In the genomic region with DNA sequence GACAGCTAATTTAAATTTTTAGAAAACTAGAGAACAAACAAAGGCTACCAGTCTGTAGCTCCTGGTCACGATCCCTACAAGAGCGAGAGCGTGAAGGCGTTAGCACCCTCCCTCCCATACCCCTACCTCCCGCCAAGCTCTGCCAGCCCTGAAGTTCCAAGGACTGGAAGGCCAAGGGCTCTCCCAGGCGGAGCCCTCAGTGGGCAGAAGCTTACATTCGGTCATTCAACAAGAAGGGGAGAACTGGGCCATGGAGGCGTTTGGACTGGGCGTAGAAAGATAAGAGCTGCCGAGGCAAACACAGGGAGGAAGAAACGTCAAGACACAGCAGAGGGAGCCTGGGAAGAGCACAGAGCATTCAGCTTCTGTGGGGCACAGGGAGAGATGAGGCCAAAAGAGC, we compare ENCODE assay signal across 18 cellular contexts. TPM values are rescaled to one million over a fixed set of nuclear protein-coding genes. Genes with fewer than 3 reads are reported as not detected.
DNase-seq lines count a peak whose midpoint lies in the region; ATAC-seq and TF ChIP-seq lines count a peak whose summit lies in the region.
"Had no signal": no experiment of that assay in that cellular context is flagged by ENCODE, and none has a peak within 500 bp of the region (broad histone marks: within the 10 kb centered on the region; RNA-seq: fewer than 3 reads in every experiment).

No MANE protein-coding gene starts in this region.

- peak overlapping the region; percentile 54 for H3K27ac Mint-ChIP-seq in T-helper 2 cell treated with Interferon-gamma antibody and Interleukin-4, amounts not matched to agents 5 μg/mL and 100 μg/mL, for 36 hours
- peak overlapping the region; percentile 16 for H3K27ac Mint-ChIP-seq in dendritic cell treated with granulocyte-macrophage colony-stimulating factor and Interleukin-4, amounts not matched to agents 40 ng/mL and 50 ng/mL, for 4 days
- peak overlapping the region in 3 of 7 donors; percentile 53 to 70 (median 68) for H3K27ac Mint-ChIP-seq in CD4-positive, alpha-beta memory T cell

- H3K4me2 ChIP-seq in Loucy (ENCODE audit: low read depth, low read length, poor library complexity, severe bottlenecking) = no peak overlapping the region

- H3K27me3 ChIP-seq in Loucy (ENCODE audit: insufficient read depth, low read length, poor library complexity, severe bottlenecking) (no peaks in the 10 kb centered on the region), psoas muscle (ENCODE audit: insufficient read depth in 3 of 3, low read length in 2 of 3) (no peaks in the 10 kb centered on the region)
- no peaks in the 10 kb centered on the region for H3K27me3 ChIP-seq in CD4-positive, alpha-beta memory T cell (ENCODE audit: insufficient read depth, low read length)
- H3K27me3 ChIP-seq: ascending aorta, right lobe of liver, SJSA1, vagina had no signal

- no peaks in the 10 kb centered on the region; the same call in 1 of the 2 replicates for H3K36me3 ChIP-seq in Loucy (ENCODE audit: insufficient read depth, low read length)
- H3K36me3 ChIP-seq in psoas muscle (ENCODE audit: insufficient read depth in 1 of 2, low read depth in 1 of 2) = peaks cover 0 to 28% of the 10 kb centered on the region in 2 donors
- peaks cover 10% of the 10 kb centered on the region for H3K36me3 ChIP-seq in CD4-positive, alpha-beta memory T cell (ENCODE audit: insufficient read depth, low read length)
- H3K36me3 ChIP-seq: vagina had no signal

- H3K4me3 ChIP-seq in Loucy (ENCODE audit: low read length, poor library complexity, severe bottlenecking) = no peak overlapping the region
- H3K4me3 ChIP-seq in psoas muscle = no peak overlapping the region
- no peak overlapping the region for H3K4me3 ChIP-seq in CD4-positive, alpha-beta memory T cell (ENCODE audit: low read length in 2 of 2)
- H3K4me3 ChIP-seq: ascending aorta, GM23248, right lobe of liver, SJSA1, vagina had no signal

- DNase-seq in T-helper 2 cell treated with Interferon-gamma antibody and Interleukin-4, amounts not matched to agents 5 μg/mL and 100 μg/mL, for 36 hours (ENCODE audit: low spot score) = no peak
- DNase-seq in T-helper 2 cell (no peak), psoas muscle (no peak)
- no peak for DNase-seq in CD4-positive, alpha-beta memory T cell
- DNase-seq: Calu3; NCI-H1105; NCI-H2227 treated with DMSO at 0.1 percent for 48 hours; right lobe of liver; stimulated activated naive CD4-positive, alpha-beta T cell had no signal

- intact Hi-C loops in dendritic cell treated with granulocyte-macrophage colony-stimulating factor and Interleukin-4, amounts not matched to agents 40 ng/mL and 50 ng/mL, for 4 days (cut with micrococcal nuclease) = loop anchor here (5.0 kb wide), 2 partner anchors 49 to 149 kb away; partner anchors contain the start of gene RGS14
- intact Hi-C loops in psoas muscle (cut with DNase I) = no loop called here
- intact Hi-C loops in CD4-positive, alpha-beta memory T cell (cut with micrococcal nuclease) = loop anchor here (2.0 kb wide), 1 partner anchor 192 kb away; no protein-coding TSS in a partner anchor

- peak overlapping the region; percentile 72 for H3K27ac ChIP-seq in psoas muscle
- no peak overlapping the region for H3K27ac ChIP-seq in CD4-positive, alpha-beta memory T cell (ENCODE audit: low read depth, low read length)
- H3K27ac ChIP-seq: ascending aorta, GM23248, right lobe of liver, SJSA1, vagina had no signal

- no peaks in the 10 kb centered on the region for H3K9me3 ChIP-seq in Loucy (ENCODE audit: insufficient read depth, low read depth, low read length)
- no peaks in the 10 kb centered on the region for H3K9me3 ChIP-seq in psoas muscle
- H3K9me3 ChIP-seq in CD4-positive, alpha-beta memory T cell (ENCODE audit: control insufficient read depth in 1 of 2, low read length in 2 of 2) = no peaks in the 10 kb centered on the region
- H3K9me3 ChIP-seq: ascending aorta, right lobe of liver, SJSA1, vagina had no signal

- peaks cover 51% of the 10 kb centered on the region for H3K36me3 Mint-ChIP-seq in T-helper 2 cell treated with Interferon-gamma antibody and Interleukin-4, amounts not matched to agents 5 μg/mL and 100 μg/mL, for 36 hours (ENCODE audit: low read depth)
- H3K36me3 Mint-ChIP-seq in dendritic cell treated with granulocyte-macrophage colony-stimulating factor and Interleukin-4, amounts not matched to agents 40 ng/mL and 50 ng/mL, for 4 days (ENCODE audit: low read depth) = peaks cover 43% of the 10 kb centered on the region
- H3K36me3 Mint-ChIP-seq in CD4-positive, alpha-beta memory T cell = peaks cover 18 to 34% of the 10 kb centered on the region in 2 donors

- peaks cover 66% of the 10 kb centered on the region for H3K79me2 ChIP-seq in Loucy (ENCODE audit: insufficient read depth, low read length)

- POLR2A ChIA-PET in CD4-positive, alpha-beta memory T cell (lab: Charles Lee; ENCODE audit: partially characterized antibody) = interaction anchor here (0.6 to 5.5 kb wide), 7 partner anchors 9 to 192 kb away, joined by 3 to 31 read pairs (median 4); partner anchors contain the start of gene PRR7

- peak overlapping the region; percentile 17 for H3K9ac ChIP-seq in Loucy (ENCODE audit: low read depth, low read length, poor library complexity, severe bottlenecking)
- H3K9ac ChIP-seq: GM23248 had no signal

- H2AFZ ChIP-seq in Loucy (ENCODE audit: low read length) = no peak overlapping the region
- H2AFZ ChIP-seq: GM23248 had no signal

- H3K27me3 Mint-ChIP-seq in T-helper 2 cell treated with Interferon-gamma antibody and Interleukin-4, amounts not matched to agents 5 μg/mL and 100 μg/mL, for 36 hours (ENCODE audit: low read depth) = no peaks in the 10 kb centered on the region
- peaks cover 2% of the 10 kb centered on the region for H3K27me3 Mint-ChIP-seq in dendritic cell treated with granulocyte-macrophage colony-stimulating factor and Interleukin-4, amounts not matched to agents 40 ng/mL and 50 ng/mL, for 4 days
- H3K27me3 Mint-ChIP-seq in CD4-positive, alpha-beta memory T cell = no peaks in the 10 kb centered on the region

- peak overlapping the region; percentile 2 for H3K4me3 Mint-ChIP-seq in T-helper 2 cell treated with Interferon-gamma antibody and Interleukin-4, amounts not matched to agents 5 μg/mL and 100 μg/mL, for 36 hours
- no peak overlapping the region for H3K4me3 Mint-ChIP-seq in dendritic cell treated with granulocyte-macrophage colony-stimulating factor and Interleukin-4, amounts not matched to agents 40 ng/mL and 50 ng/mL, for 4 days
- H3K4me3 Mint-ChIP-seq in CD4-positive, alpha-beta memory T cell = peak overlapping the region in 1 of 8 donors; percentile 61

- no peaks in the 10 kb centered on the region for H3K9me3 Mint-ChIP-seq in T-helper 2 cell treated with Interferon-gamma antibody and Interleukin-4, amounts not matched to agents 5 μg/mL and 100 μg/mL, for 36 hours
- no peaks in the 10 kb centered on the region for H3K9me3 Mint-ChIP-seq in dendritic cell treated with granulocyte-macrophage colony-stimulating factor and Interleukin-4, amounts not matched to agents 40 ng/mL and 50 ng/mL, for 4 days
- peaks cover 0 to 4% (median 0%) of the 10 kb centered on the region in 8 donors for H3K9me3 Mint-ChIP-seq in CD4-positive, alpha-beta memory T cell

- CTCF ChIA-PET in CD4-positive, alpha-beta memory T cell (lab: Charles Lee; ENCODE audit: partially characterized antibody) = interaction anchor here (0.5 to 7.4 kb wide), 26 partner anchors 8 to 195 kb away, joined by 3 to 69 read pairs (median 8); partner anchors contain the start of genes LMAN2, PDLIM7 and RGS14

- peaks cover 23% of the 10 kb centered on the region for H4K20me1 ChIP-seq in Loucy (ENCODE audit: insufficient read depth, low read length, poor library complexity, severe bottlenecking)

- peaks cover 49% of the 10 kb centered on the region for H3K4me1 Mint-ChIP-seq in T-helper 2 cell treated with Interferon-gamma antibody and Interleukin-4, amounts not matched to agents 5 μg/mL and 100 μg/mL, for 36 hours (ENCODE audit: low read depth)
- peaks cover 95% of the 10 kb centered on the region for H3K4me1 Mint-ChIP-seq in dendritic cell treated with granulocyte-macrophage colony-stimulating factor and Interleukin-4, amounts not matched to agents 40 ng/mL and 50 ng/mL, for 4 days (ENCODE audit: low read depth)
- H3K4me1 Mint-ChIP-seq in CD4-positive, alpha-beta memory T cell = peaks cover 32 to 76% (median 56%) of the 10 kb centered on the region in 4 donors

- no peaks in the 10 kb centered on the region for H3F3A ChIP-seq in Loucy (ENCODE audit: low read depth)

- ATAC-seq in psoas muscle (no peak), GM21786 (IDR thresholded peaks at IDR 0.05; ENCODE audit: unreplicated experiment) (no peak), GM19328 (IDR thresholded peaks at IDR 0.05; ENCODE audit: unreplicated experiment) (no peak)
- ATAC-seq: HepG2 had no signal

- TF ChIP-seq CTCF in Loucy (conservative IDR thresholded peaks at IDR 0.05; ENCODE audit: low read length) (no peak), psoas muscle (IDR thresholded peaks at IDR 0.05) (no peak)

- H3K9me2 ChIP-seq in Loucy (replicated peaks; ENCODE audit: low read depth, low read length) = no peaks in the 10 kb centered on the region

- H3K4me1 ChIP-seq in Loucy (ENCODE audit: insufficient read depth, low read length, poor library complexity, severe bottlenecking) (peaks cover 17% of the 10 kb centered on the region), psoas muscle (peaks cover 45% of the 10 kb centered on the region)
- peaks cover 68% of the 10 kb centered on the region for H3K4me1 ChIP-seq in CD4-positive, alpha-beta memory T cell (ENCODE audit: insufficient read depth, low read length)

- WGBS in psoas muscle, 3 donors = 83 to 88% (median 84%) methylated on average over 11 of the region's 11 CpGs

RNA-seq across cellular contexts. Expression of gene MXD3, which starts 3.0 kb away (rescaled TPM):
- 1 to 10 TPM; 2.3 to 4.2 (median 2.8) TPM for total RNA-seq in psoas muscle
- 1 to 10 TPM in 2 of 3 donors, under 1 TPM in 1; 0.80 to 2.1 (median 1.3) TPM for polyA plus RNA-seq in psoas muscle
- 10 to 100 TPM; 17.3 TPM for total RNA-seq in CD4-positive, alpha-beta memory T cell
- polyA plus RNA-seq in CD4-positive, alpha-beta memory T cell = 1 to 10 TPM in 1 of 2 donors, under 1 TPM in 1; 0.28 to 1.2 TPM

RNA-seq across cellular contexts. Expression of gene PRELID1, which starts 5.1 kb away (rescaled TPM):
- 10 to 100 TPM; 19.9 to 66.8 (median 44.3) TPM for total RNA-seq in psoas muscle
- 100 to 1,000 TPM in 1 of 3 donors, 10 to 100 TPM in 2; 44.3 to 201 (median 56.8) TPM for polyA plus RNA-seq in psoas muscle
- total RNA-seq in CD4-positive, alpha-beta memory T cell = 10 to 100 TPM; 70.9 to 72.1 TPM
- polyA plus RNA-seq in CD4-positive, alpha-beta memory T cell = 100 to 1,000 TPM; 209 to 229 TPM

RNA-seq across cellular contexts. Expression of gene RAB24, which starts 5.2 kb away (rescaled TPM):
- total RNA-seq in psoas muscle = 10 to 100 TPM; 14.9 to 21.1 (median 20.1) TPM
- polyA plus RNA-seq in psoas muscle = 10 to 100 TPM; 29.4 to 38.2 (median 37.4) TPM
- 10 to 100 TPM; 19.8 to 20.5 TPM for total RNA-seq in CD4-positive, alpha-beta memory T cell
- polyA plus RNA-seq in CD4-positive, alpha-beta memory T cell = 10 to 100 TPM; 13.3 to 16.0 TPM

RNA-seq across cellular contexts. Expression of gene LMAN2, which starts 42.7 kb away (rescaled TPM):
- 10 to 100 TPM; 28.7 to 55.8 (median 43.1) TPM for total RNA-seq in psoas muscle
- 100 to 1,000 TPM; 103 to 193 (median 162) TPM for polyA plus RNA-seq in psoas muscle
- 100 to 1,000 TPM; 114 to 123 TPM for total RNA-seq in CD4-positive, alpha-beta memory T cell
- polyA plus RNA-seq in CD4-positive, alpha-beta memory T cell = 100 to 1,000 TPM; 223 to 322 TPM

RNA-seq across cellular contexts. Expression of gene RGS14, which starts 49.0 kb away (rescaled TPM):
- total RNA-seq in psoas muscle = 10 to 100 TPM in 3 of 4 donors, 1 to 10 TPM in 1; 5.5 to 23.2 (median 10.5) TPM
- 10 to 100 TPM in 1 of 3 donors, 1 to 10 TPM in 2; 3.6 to 10.0 (median 6.7) TPM for polyA plus RNA-seq in psoas muscle
- 100 to 1,000 TPM; 167 to 168 TPM for total RNA-seq in CD4-positive, alpha-beta memory T cell
- 10 to 100 TPM; 62.3 to 96.7 TPM for polyA plus RNA-seq in CD4-positive, alpha-beta memory T cell

Comparison
In these comparisons a context has a peak if more than half of its experiments do, and no peak if none do; other contexts are left out.
1. intact Hi-C loops: an anchor here in dendritic cell treated with granulocyte-macrophage colony-stimulating factor and Interleukin-4, amounts not matched to agents 40 ng/mL and 50 ng/mL, for 4 days (5.0 kb wide) and CD4-positive, alpha-beta memory T cell (2.0 kb wide); none called in psoas muscle.